9 cellular contexts compared by ENCODE assay signal in genomic region chr10:17867056-17867455, GRCh38.
"Had no signal": no experiment of that assay in that cellular context is flagged by ENCODE, and none has a peak within 500 bp of the region (broad histone marks: within the 10 kb centered on the region; RNA-seq: fewer than 3 reads in every experiment).

No MANE protein-coding gene starts in this region.

- DNase-seq: GM23248, GOT3, H7, HCEC 1CT, HFFc6, KG1 had no signal

- H3K27ac ChIP-seq: GM23248, HL-60 had no signal

- H3K36me3 Mint-ChIP-seq: IgD-negative memory B cell had no signal

- H3K9me3 Mint-ChIP-seq: HFFc6 had no signal

- H3K4me3 Mint-ChIP-seq: HFFc6, IgD-negative memory B cell had no signal

- H3K4me1 Mint-ChIP-seq: IgD-negative memory B cell had no signal

- ATAC-seq: HepG2 had no signal

- H3K4me3 ChIP-seq: GM23248 had no signal

- H3K27ac Mint-ChIP-seq: HFFc6, IgD-negative memory B cell had no signal
